In the genomic region with DNA sequence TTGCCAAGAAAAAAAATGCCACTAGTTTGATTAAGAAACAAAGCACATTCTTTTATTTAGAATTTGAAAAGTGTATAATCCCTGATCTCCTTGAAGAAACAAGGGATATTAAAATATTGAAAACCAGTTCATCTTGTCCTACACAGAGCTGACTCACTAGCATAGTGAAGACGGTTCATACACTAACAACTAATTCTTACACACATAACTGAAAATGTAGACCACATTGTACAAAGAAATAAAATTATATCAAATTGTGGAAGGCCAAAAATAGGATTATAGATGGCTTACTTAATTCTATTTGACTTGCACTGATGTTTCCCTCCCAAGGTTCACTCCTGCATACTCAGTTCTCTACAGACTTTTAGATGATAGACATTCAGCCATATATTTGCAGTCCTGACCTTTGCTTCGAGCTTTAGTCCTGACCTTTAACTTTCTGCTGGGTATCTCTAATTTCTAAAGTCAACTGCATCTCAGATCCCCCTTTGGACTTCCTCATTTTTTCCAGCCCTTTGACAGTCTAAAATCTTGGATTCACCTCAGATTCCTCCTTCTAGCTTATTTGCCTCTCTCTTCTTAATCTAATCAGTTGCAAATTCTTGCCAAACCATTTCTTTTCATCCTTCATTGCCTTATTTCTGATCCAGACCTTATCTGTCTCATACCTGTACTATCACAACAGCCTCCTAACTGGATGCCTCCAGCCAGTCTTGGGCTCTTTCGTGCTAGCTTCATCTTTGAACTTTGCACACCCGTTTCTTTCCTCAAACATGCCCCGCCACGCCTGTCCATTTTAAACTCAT, we compare ENCODE assay signal across 30 cellular contexts. TPM values are rescaled to one million over a fixed set of nuclear protein-coding genes. Genes with fewer than 3 reads are reported as not detected.
DNase-seq lines count a peak whose midpoint lies in the region; ATAC-seq and TF ChIP-seq lines count a peak whose summit lies in the region.
"Had no signal": no experiment of that assay in that cellular context is flagged by ENCODE, and none has a peak within 500 bp of the region (broad histone marks: within the 10 kb centered on the region; RNA-seq: fewer than 3 reads in every experiment).

No MANE protein-coding gene starts in this region.

- ATAC-seq in RWPE2 (ENCODE audit: low read depth) (no peak), foreskin keratinocyte (peak; percentile 42)
- ATAC-seq: activated naive CD8-positive, alpha-beta T cell treated with anti-CD3 and anti-CD28 coated beads, Interleukin-2, amount 50 U/mL, for 24 hours; lower lobe of right lung; mucosa of descending colon; natural killer cell treated with Interleukin-12 subunit alpha and Interleukin-12 subunit beta and Interleukin-15 and Interleukin-18, amount 100 ng/mL, for 72 hours; Panc1 had no signal

- H3K9me3 Mint-ChIP-seq in Caco-2 (ENCODE audit: unreplicated experiment) = peaks cover 10% of the 10 kb centered on the region
- H3K9me3 Mint-ChIP-seq: activated B cell treated with CpG ODN at 0.5 μM for 24 hours; natural killer cell treated with Interleukin-12 subunit alpha and Interleukin-12 subunit beta and Interleukin-15 and Interleukin-18, amount 100 ng/mL, for 72 hours had no signal

- peaks cover 6% of the 10 kb centered on the region; the same call in 1 of the 2 replicates for H3K9me3 ChIP-seq in Caco-2
- H3K9me3 ChIP-seq in RWPE2 (ENCODE audit: severe bottlenecking) = no peaks in the 10 kb centered on the region
- no peaks in the 10 kb centered on the region for H3K9me3 ChIP-seq in smooth muscle cell (replicated peaks; ENCODE audit: low read depth)
- H3K9me3 ChIP-seq in OCI-LY7 (ENCODE audit: low read length) = no peaks in the 10 kb centered on the region
- H3K9me3 ChIP-seq: BE2C, lower lobe of right lung, mucosa of descending colon had no signal

- H4K20me1 ChIP-seq in smooth muscle cell (ENCODE audit: low read depth) (no peaks in the 10 kb centered on the region), OCI-LY7 (ENCODE audit: insufficient read depth, low read length) (no peaks in the 10 kb centered on the region)

- TF ChIP-seq CTCF in Caco-2 (IDR thresholded peaks at IDR 0.05; ENCODE audit: insufficient read depth in 1 of 2, low read depth in 1 of 2, low read length in 1 of 2, severe bottlenecking in 1 of 2, unreplicated experiment in 1 of 2) = no peak
- no peak for TF ChIP-seq CTCF in RWPE2 (IDR thresholded peaks at IDR 0.05; ENCODE audit: poor library complexity, severe bottlenecking)
- TF ChIP-seq CTCF in foreskin keratinocyte (conservative IDR thresholded peaks at IDR 0.05) = no peak
- no peak for TF ChIP-seq CTCF in smooth muscle cell (IDR thresholded peaks at IDR 0.05; ENCODE audit: borderline replicate concordance, insufficient read depth, poor library complexity, severe bottlenecking)
- no peak for TF ChIP-seq CTCF in OCI-LY7 (conservative IDR thresholded peaks at IDR 0.05; ENCODE audit: low read length)

- WGBS in smooth muscle cell (ENCODE audit: low lambda C conversion rate) = 78% methylated on average over 6 of the region's 6 CpGs

- H3K27me3 Mint-ChIP-seq in Caco-2 (ENCODE audit: insufficient read depth, unreplicated experiment) = no peaks in the 10 kb centered on the region

- H3K4me1 ChIP-seq in Caco-2 (peaks cover 25% of the 10 kb centered on the region), RWPE2 (ENCODE audit: insufficient read depth, poor library complexity, severe bottlenecking) (peaks cover 10% of the 10 kb centered on the region), foreskin keratinocyte (peaks cover 10% of the 10 kb centered on the region), smooth muscle cell (ENCODE audit: low read depth) (peaks cover 19% of the 10 kb centered on the region), OCI-LY7 (ENCODE audit: insufficient read depth, low read length, poor library complexity, severe bottlenecking) (no peaks in the 10 kb centered on the region)
- H3K4me1 ChIP-seq: BE2C had no signal

- H3K27ac ChIP-seq in RWPE2 (ENCODE audit: poor library complexity, severe bottlenecking) (peak overlapping the region; percentile 28), foreskin keratinocyte (no peak overlapping the region), smooth muscle cell (ENCODE audit: low read depth) (peak overlapping the region; percentile 42), OCI-LY7 (ENCODE audit: low read depth, low read length, poor library complexity, severe bottlenecking) (no peak overlapping the region)
- H3K27ac ChIP-seq: HL-60, KMS-11, lower lobe of right lung had no signal

- H3K4me3 ChIP-seq in Caco-2 (ENCODE audit: low read depth, low read length) = no peak overlapping the region
- no peak overlapping the region for H3K4me3 ChIP-seq in RWPE2 (ENCODE audit: severe bottlenecking)
- no peak overlapping the region for H3K4me3 ChIP-seq in smooth muscle cell
- H3K4me3 ChIP-seq in OCI-LY7 (ENCODE audit: low read depth, low read length, poor library complexity, severe bottlenecking) = no peak overlapping the region
- H3K4me3 ChIP-seq: lower lobe of right lung, mucosa of descending colon had no signal

- H3K4me1 Mint-ChIP-seq in Caco-2 (ENCODE audit: low read depth, unreplicated experiment) = peaks cover 23% of the 10 kb centered on the region
- H3K4me1 Mint-ChIP-seq: central memory CD8-positive, alpha-beta T cell had no signal

- no peaks in the 10 kb centered on the region for H3K9me2 ChIP-seq in OCI-LY7 (ENCODE audit: insufficient read depth, low read length)

- H2AFZ ChIP-seq in smooth muscle cell (ENCODE audit: low read depth) = no peak overlapping the region
- H2AFZ ChIP-seq in OCI-LY7 (ENCODE audit: low read length) = no peak overlapping the region

- no peaks in the 10 kb centered on the region for H3K27me3 ChIP-seq in Caco-2 (replicated peaks; ENCODE audit: control insufficient read depth, insufficient read depth, low read length)
- H3K27me3 ChIP-seq in RWPE2 (ENCODE audit: insufficient read depth, poor library complexity, severe bottlenecking) = no peaks in the 10 kb centered on the region
- no peaks in the 10 kb centered on the region for H3K27me3 ChIP-seq in foreskin keratinocyte
- H3K27me3 ChIP-seq in smooth muscle cell (ENCODE audit: low read depth) = no peaks in the 10 kb centered on the region
- H3K27me3 ChIP-seq: BE2C had no signal

- peak overlapping the region; percentile 40 for H3K4me3 Mint-ChIP-seq in Caco-2 (ENCODE audit: unreplicated experiment)
- H3K4me3 Mint-ChIP-seq: activated B cell treated with CpG ODN at 0.5 μM for 24 hours; activated CD4-positive, alpha-beta T cell treated with anti-CD3 and anti-CD28 coated beads, Interleukin-2, amount 10 ng/mL, durations not matched to agents 7 days and 5 days; activated naive CD8-positive, alpha-beta T cell treated with anti-CD3 and anti-CD28 coated beads, Interleukin-2, amount 50 U/mL, for 24 hours; activated T-cell treated with anti-CD3 and anti-CD28 coated beads, Interleukin-2, amount 50 U/mL, for 24 hours; central memory CD8-positive, alpha-beta T cell; dendritic cell treated with granulocyte-macrophage colony-stimulating factor and Interleukin-4, amounts not matched to agents 40 ng/mL and 50 ng/mL, for 4 days; natural killer cell treated with Interleukin-12 subunit alpha and Interleukin-12 subunit beta and Interleukin-15 and Interleukin-18, amount 100 ng/mL, for 72 hours had no signal

- DNase-seq in Caco-2 = peak; percentile 88 to 95
- no peak for DNase-seq in RWPE2 (ENCODE audit: low spot score)
- peak in 1 of 2 donors; percentile 41 for DNase-seq in foreskin keratinocyte
- no peak for DNase-seq in smooth muscle cell (lab: John Stamatoyannopoulos, UW; ENCODE audit: unreplicated experiment)
- no peak for DNase-seq in putamen (ENCODE audit: low spot score)
- no peak for DNase-seq in NCI-H345 treated with DMSO at 0.1 percent for 48 hours (lab: John Stamatoyannopoulos, UW; ENCODE audit: unreplicated experiment)
- no peak for DNase-seq in OCI-LY7 (ENCODE audit: low spot score)
- DNase-seq: activated B cell treated with CpG ODN at 0.5 μM for 24 hours; activated CD4-positive, alpha-beta T cell treated with anti-CD3 and anti-CD28 coated beads, Interleukin-2, amount 10 ng/mL, durations not matched to agents 7 days and 5 days; activated gamma-delta T cell; activated naive CD8-positive, alpha-beta T cell treated with anti-CD3 and anti-CD28 coated beads, Interleukin-2, amount 50 U/mL, for 24 hours; activated T-cell treated with anti-CD3 and anti-CD28 coated beads, Interleukin-2, amount 50 U/mL, for 24 hours; BE2C; DMS53; foreskin melanocyte; HCEC 1CT; lower lobe of right lung; MM.1S; mucosa of descending colon; NCI-H1930; NCI-H2171 treated with DMSO at 0.1 percent for 48 hours; NCI-H524; stimulated activated naive CD4-positive, alpha-beta T cell treated with Interleukin-2 at 50 U/mL for 16 hours; T-helper 9 cell had no signal

- no peaks in the 10 kb centered on the region for H3K36me3 ChIP-seq in Caco-2 (ENCODE audit: control insufficient read depth, insufficient read depth, low read length)
- no peaks in the 10 kb centered on the region for H3K36me3 ChIP-seq in RWPE2 (ENCODE audit: low read depth)
- no peaks in the 10 kb centered on the region for H3K36me3 ChIP-seq in smooth muscle cell (ENCODE audit: low read depth)
- H3K36me3 ChIP-seq in OCI-LY7 (ENCODE audit: insufficient read depth, low read length) = no peaks in the 10 kb centered on the region
- H3K36me3 ChIP-seq: BE2C, lower lobe of right lung had no signal

- H3K4me2 ChIP-seq in smooth muscle cell (no peak overlapping the region), OCI-LY7 (ENCODE audit: low read length) (no peak overlapping the region)
- H3K4me2 ChIP-seq: KMS-11 had no signal

- peak overlapping the region; percentile 49 for H3K27ac Mint-ChIP-seq in Caco-2 (ENCODE audit: unreplicated experiment)
- H3K27ac Mint-ChIP-seq: activated B cell treated with CpG ODN at 0.5 μM for 24 hours; activated CD4-positive, alpha-beta T cell treated with anti-CD3 and anti-CD28 coated beads, Interleukin-2, amount 10 ng/mL, durations not matched to agents 7 days and 5 days; activated naive CD8-positive, alpha-beta T cell treated with anti-CD3 and anti-CD28 coated beads, Interleukin-2, amount 50 U/mL, for 24 hours; activated T-cell treated with anti-CD3 and anti-CD28 coated beads, Interleukin-2, amount 50 U/mL, for 24 hours; dendritic cell treated with granulocyte-macrophage colony-stimulating factor and Interleukin-4, amounts not matched to agents 40 ng/mL and 50 ng/mL, for 4 days; natural killer cell treated with Interleukin-12 subunit alpha and Interleukin-12 subunit beta and Interleukin-15 and Interleukin-18, amount 100 ng/mL, for 72 hours had no signal

- no TSS peak for BruUV-seq in Caco-2 (replicated peaks; lab: Mats Ljungman, UMichigan)
- no TSS peak for BruUV-seq in OCI-LY7 (replicated peaks; lab: Mats Ljungman, UMichigan)

- POLR2A ChIA-PET in Caco-2 (lab: Charles Lee) (interaction anchor here (1.1 kb wide), 1 partner anchor 14 kb away, joined by 13 read pairs; no protein-coding TSS in a partner anchor), OCI-LY7 (lab: Charles Lee) (no interaction called here)

- peaks cover 6% of the 10 kb centered on the region for H3F3A ChIP-seq in smooth muscle cell (ENCODE audit: low read depth)

- CTCF ChIA-PET in Caco-2 (lab: Charles Lee) = interaction anchor here (0.8 to 1.0 kb wide), 4 partner anchors 12 to 21 kb away, joined by 3 to 5 read pairs (median 4); no protein-coding TSS in a partner anchor
- CTCF ChIA-PET in OCI-LY7 (lab: Charles Lee; ENCODE audit: unreplicated experiment) = no interaction called here

- H3K9ac ChIP-seq in smooth muscle cell (ENCODE audit: low read depth) = no peak overlapping the region
- H3K9ac ChIP-seq: KMS-11 had no signal

- H3K79me2 ChIP-seq in smooth muscle cell (ENCODE audit: low read depth) (peaks cover under 1% of the 10 kb centered on the region), OCI-LY7 (ENCODE audit: insufficient read depth, low read depth, low read length) (no peaks in the 10 kb centered on the region)

- H3K36me3 Mint-ChIP-seq in Caco-2 (ENCODE audit: insufficient read depth, unreplicated experiment) = peaks cover 12% of the 10 kb centered on the region
- H3K36me3 Mint-ChIP-seq: natural killer cell treated with Interleukin-12 subunit alpha and Interleukin-12 subunit beta and Interleukin-15 and Interleukin-18, amount 100 ng/mL, for 72 hours had no signal

- intact Hi-C loops in Caco-2 (cut with micrococcal nuclease; ENCODE audit: unreplicated experiment) = loop anchor here (1.0 to 10.0 kb wide), 5 partner anchors 14 to 350 kb away; partner anchors contain the start of gene CDKN2AIP
- intact Hi-C loops in OCI-LY7 (cut with micrococcal nuclease; ENCODE audit: unreplicated experiment) = no loop called here

RNA-seq across cellular contexts. Expression of gene WWC2, which starts 4.5 kb away (rescaled TPM):
- 120 and 126 TPM in 2 replicates for total RNA-seq in Caco-2 (2022)
- 23.2 and 24.7 TPM in 2 replicates for total RNA-seq in foreskin keratinocyte
- 2.9 and 3.7 TPM in 2 replicates for polyA plus RNA-seq in foreskin keratinocyte
- total RNA-seq in smooth muscle cell = 13.5 and 18.1 TPM in 2 replicates
- 11.2 TPM in 2 replicates for polyA plus RNA-seq in smooth muscle cell
- total RNA-seq in OCI-LY7 (2014; rRNA removed; shearing (Covaris generic)) = not detected in 2 replicates
- not detected in 2 replicates for total RNA-seq in OCI-LY7 (2022)

Comparison
In these comparisons a context has a peak if more than half of its experiments do, and no peak if none do; other contexts are left out.
1. DNase-seq: peak in Caco-2 (2 of 2); none in RWPE2 (single experiment), smooth muscle cell (single experiment), putamen (single experiment), NCI-H345 treated with DMSO at 0.1 percent for 48 hours (single experiment) and OCI-LY7 (single experiment).
2. H3K27ac ChIP-seq: peak in RWPE2 (single experiment) and smooth muscle cell (single experiment); none in foreskin keratinocyte (single experiment) and OCI-LY7 (single experiment).
3. RNA of gene WWC2, which starts 4.5 kb away (total RNA-seq): 120 to 126 TPM in Caco-2, 23.2 to 24.7 TPM in foreskin keratinocyte and 13.5 to 18.1 TPM in smooth muscle cell; not detected in OCI-LY7; every median in the first group is over 10 times any median in the second.